Comparison of ENCODE assay signal across 1 cellular context in genomic region chr2:26925100-26925791, GRCh38.
TF ChIP-seq lines count a peak whose summit lies in the region.

No MANE protein-coding gene starts in this region.

TF ChIP-seq in SK-N-SH treated with all-trans-retinoic acid at 6 μM for 48 hours, 23 proteins besides CTCF, POLR2A, EP300 and RAD21 (continued from another document):
- TF ChIP-seq TSHZ2 (CRISPR knock-in tag; IDR thresholded peaks at IDR 0.05) (no peak), ZNF565 (CRISPR knock-in tag; conservative IDR thresholded peaks at IDR 0.05; ENCODE audit: low read depth) (no peak), RARB (CRISPR knock-in tag; IDR thresholded peaks at IDR 0.05) (no peak), TCF4 (CRISPR knock-in tag; IDR thresholded peaks at IDR 0.05; ENCODE audit: borderline replicate concordance) (no peak), ISL1 (CRISPR knock-in tag; IDR thresholded peaks at IDR 0.05) (no peak)
